Comparison of ENCODE assay signal across 1 cellular context in the genomic region with DNA sequence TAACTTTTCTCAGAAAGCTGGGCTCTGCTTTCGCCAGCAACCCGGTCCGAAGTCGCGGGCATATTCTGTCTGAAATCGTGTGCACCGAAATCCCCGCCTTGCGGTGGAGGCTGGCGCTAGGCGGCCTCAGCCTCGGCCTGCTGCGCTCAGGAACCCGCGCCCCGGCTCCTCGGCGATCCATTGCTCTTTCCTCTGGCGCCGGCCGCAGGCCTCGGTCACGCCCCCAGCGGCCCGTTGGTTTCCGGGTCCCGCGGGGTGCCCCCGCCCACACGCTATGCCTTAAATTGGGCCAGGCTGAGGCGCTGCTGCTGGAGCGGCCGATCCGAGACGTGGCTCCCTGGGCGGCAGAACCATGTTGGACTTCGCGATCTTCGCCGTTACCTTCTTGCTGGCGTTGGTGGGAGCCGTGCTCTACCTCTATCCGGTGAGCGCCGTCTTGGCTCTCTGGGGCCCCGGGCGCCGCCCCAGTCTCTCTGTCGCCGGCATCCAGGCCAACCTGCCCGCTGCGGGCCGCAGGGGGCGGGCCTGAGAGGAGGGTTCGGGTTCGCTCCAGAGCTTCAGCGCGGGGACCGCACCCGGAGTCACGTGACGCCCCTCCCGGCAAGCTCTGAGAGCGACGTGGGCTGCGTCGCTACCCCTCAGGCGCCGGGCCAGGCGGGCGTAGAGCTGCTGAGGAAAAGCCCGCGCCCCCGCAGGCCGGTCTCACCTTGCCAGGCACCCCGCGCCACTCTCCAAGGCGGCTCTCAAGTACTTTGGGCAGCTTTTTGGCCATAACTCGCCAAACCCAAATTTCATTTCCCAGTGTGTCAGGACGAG.
A peak's percentile ranks its signal among the peaks of the same experiment; 100 is the strongest.
TF ChIP-seq lines count a peak whose summit lies in the region.

A gene with protein sequence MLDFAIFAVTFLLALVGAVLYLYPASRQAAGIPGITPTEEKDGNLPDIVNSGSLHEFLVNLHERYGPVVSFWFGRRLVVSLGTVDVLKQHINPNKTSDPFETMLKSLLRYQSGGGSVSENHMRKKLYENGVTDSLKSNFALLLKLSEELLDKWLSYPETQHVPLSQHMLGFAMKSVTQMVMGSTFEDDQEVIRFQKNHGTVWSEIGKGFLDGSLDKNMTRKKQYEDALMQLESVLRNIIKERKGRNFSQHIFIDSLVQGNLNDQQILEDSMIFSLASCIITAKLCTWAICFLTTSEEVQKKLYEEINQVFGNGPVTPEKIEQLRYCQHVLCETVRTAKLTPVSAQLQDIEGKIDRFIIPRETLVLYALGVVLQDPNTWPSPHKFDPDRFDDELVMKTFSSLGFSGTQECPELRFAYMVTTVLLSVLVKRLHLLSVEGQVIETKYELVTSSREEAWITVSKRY (plus strand): TSS at position 308 of the 816 bp plus-strand sequence. CDS start 45 bp downstream, at position 353.

TF ChIP-seq in HepG2, 621 proteins besides CTCF, POLR2A, EP300 and RAD21 (continued from another document):
- peak; percentile 44; the same call in 1 of the 2 replicates for TF ChIP-seq ZNF670 (CRISPR knock-in tag; IDR thresholded peaks at IDR 0.05; ENCODE audit: borderline replicate concordance)
- TF ChIP-seq, protein P1, sequence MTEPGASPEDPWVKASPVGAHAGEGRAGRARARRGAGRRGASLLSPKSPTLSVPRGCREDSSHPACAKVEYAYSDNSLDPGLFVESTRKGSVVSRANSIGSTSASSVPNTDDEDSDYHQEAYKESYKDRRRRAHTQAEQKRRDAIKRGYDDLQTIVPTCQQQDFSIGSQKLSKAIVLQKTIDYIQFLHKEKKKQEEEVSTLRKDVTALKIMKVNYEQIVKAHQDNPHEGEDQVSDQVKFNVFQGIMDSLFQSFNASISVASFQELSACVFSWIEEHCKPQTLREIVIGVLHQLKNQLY (CRISPR knock-in tag; IDR thresholded peaks at IDR 0.05) = 0 out of 2 replicates have a peak, but pooled peaks have one; percentile 13
- TF ChIP-seq, protein P2, sequence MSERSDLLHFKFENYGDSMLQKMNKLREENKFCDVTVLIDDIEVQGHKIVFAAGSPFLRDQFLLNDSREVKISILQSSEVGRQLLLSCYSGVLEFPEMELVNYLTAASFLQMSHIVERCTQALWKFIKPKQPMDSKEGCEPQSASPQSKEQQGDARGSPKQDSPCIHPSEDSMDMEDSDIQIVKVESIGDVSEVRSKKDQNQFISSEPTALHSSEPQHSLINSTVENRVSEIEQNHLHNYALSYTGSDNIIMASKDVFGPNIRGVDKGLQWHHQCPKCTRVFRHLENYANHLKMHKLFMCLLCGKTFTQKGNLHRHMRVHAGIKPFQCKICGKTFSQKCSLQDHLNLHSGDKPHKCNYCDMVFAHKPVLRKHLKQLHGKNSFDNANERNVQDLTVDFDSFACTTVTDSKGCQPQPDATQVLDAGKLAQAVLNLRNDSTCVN (CRISPR knock-in tag; IDR thresholded peaks at IDR 0.05; ENCODE audit: borderline replicate concordance) = no peak; the same call in 1 of the 2 replicates
- no peak; the same call in 1 of the 2 replicates for TF ChIP-seq ZBTB21 (CRISPR knock-in tag; IDR thresholded peaks at IDR 0.05)
- TF ChIP-seq, protein P3, sequence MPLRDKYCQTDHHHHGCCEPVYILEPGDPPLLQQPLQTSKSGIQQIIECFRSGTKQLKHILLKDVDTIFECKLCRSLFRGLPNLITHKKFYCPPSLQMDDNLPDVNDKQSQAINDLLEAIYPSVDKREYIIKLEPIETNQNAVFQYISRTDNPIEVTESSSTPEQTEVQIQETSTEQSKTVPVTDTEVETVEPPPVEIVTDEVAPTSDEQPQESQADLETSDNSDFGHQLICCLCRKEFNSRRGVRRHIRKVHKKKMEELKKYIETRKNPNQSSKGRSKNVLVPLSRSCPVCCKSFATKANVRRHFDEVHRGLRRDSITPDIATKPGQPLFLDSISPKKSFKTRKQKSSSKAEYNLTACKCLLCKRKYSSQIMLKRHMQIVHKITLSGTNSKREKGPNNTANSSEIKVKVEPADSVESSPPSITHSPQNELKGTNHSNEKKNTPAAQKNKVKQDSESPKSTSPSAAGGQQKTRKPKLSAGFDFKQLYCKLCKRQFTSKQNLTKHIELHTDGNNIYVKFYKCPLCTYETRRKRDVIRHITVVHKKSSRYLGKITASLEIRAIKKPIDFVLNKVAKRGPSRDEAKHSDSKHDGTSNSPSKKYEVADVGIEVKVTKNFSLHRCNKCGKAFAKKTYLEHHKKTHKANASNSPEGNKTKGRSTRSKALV (CRISPR knock-in tag; IDR thresholded peaks at IDR 0.05) = peak; percentile 41
- TF ChIP-seq CEBPB (IDR thresholded peaks at IDR 0.05; ENCODE audit: borderline replicate concordance, low read depth, low read length) = no peak
- 0 out of 2 replicates have a peak, but pooled peaks have one; percentile 74 for TF ChIP-seq TP53 (CRISPR knock-in tag; conservative IDR thresholded peaks at IDR 0.05)
- TF ChIP-seq, protein P4, sequence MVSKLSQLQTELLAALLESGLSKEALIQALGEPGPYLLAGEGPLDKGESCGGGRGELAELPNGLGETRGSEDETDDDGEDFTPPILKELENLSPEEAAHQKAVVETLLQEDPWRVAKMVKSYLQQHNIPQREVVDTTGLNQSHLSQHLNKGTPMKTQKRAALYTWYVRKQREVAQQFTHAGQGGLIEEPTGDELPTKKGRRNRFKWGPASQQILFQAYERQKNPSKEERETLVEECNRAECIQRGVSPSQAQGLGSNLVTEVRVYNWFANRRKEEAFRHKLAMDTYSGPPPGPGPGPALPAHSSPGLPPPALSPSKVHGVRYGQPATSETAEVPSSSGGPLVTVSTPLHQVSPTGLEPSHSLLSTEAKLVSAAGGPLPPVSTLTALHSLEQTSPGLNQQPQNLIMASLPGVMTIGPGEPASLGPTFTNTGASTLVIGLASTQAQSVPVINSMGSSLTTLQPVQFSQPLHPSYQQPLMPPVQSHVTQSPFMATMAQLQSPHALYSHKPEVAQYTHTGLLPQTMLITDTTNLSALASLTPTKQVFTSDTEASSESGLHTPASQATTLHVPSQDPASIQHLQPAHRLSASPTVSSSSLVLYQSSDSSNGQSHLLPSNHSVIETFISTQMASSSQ (IDR thresholded peaks at IDR 0.05; ENCODE audit: low read depth) = no peak
- TF ChIP-seq, protein P4 (CRISPR knock-in tag; IDR thresholded peaks at IDR 0.05; ENCODE audit: borderline replicate concordance) = peak; percentile 74; the same call in 1 of the 2 replicates
- TF ChIP-seq ESRRA (CRISPR knock-in tag; IDR thresholded peaks at IDR 0.05; ENCODE audit: low read depth) = peak; percentile 71
- TF ChIP-seq, protein P5, sequence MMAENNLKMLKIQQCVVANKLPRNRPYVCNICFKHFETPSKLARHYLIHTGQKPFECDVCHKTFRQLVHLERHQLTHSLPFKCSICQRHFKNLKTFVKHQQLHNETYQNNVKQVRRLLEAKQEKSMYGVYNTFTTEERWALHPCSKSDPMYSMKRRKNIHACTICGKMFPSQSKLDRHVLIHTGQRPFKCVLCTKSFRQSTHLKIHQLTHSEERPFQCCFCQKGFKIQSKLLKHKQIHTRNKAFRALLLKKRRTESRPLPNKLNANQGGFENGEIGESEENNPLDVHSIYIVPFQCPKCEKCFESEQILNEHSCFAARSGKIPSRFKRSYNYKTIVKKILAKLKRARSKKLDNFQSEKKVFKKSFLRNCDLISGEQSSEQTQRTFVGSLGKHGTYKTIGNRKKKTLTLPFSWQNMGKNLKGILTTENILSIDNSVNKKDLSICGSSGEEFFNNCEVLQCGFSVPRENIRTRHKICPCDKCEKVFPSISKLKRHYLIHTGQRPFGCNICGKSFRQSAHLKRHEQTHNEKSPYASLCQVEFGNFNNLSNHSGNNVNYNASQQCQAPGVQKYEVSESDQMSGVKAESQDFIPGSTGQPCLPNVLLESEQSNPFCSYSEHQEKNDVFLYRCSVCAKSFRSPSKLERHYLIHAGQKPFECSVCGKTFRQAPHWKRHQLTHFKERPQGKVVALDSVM (CRISPR knock-in tag; IDR thresholded peaks at IDR 0.05) = peak; percentile 99
- peak; percentile 31; the same call in 1 of the 2 replicates for TF ChIP-seq ZNF543 (CRISPR knock-in tag; IDR thresholded peaks at IDR 0.05)
- TF ChIP-seq, protein P6, sequence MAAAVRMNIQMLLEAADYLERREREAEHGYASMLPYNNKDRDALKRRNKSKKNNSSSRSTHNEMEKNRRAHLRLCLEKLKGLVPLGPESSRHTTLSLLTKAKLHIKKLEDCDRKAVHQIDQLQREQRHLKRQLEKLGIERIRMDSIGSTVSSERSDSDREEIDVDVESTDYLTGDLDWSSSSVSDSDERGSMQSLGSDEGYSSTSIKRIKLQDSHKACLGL (CRISPR knock-in tag; IDR thresholded peaks at IDR 0.05) = peak; percentile 97
- peak; percentile 97 for TF ChIP-seq YEATS4 (CRISPR knock-in tag; IDR thresholded peaks at IDR 0.05; ENCODE audit: borderline replicate concordance)
- TF ChIP-seq NFIB (CRISPR knock-in tag; IDR thresholded peaks at IDR 0.05; ENCODE audit: borderline replicate concordance) = no peak
- TF ChIP-seq ZNF841 (CRISPR knock-in tag; IDR thresholded peaks at IDR 0.05; ENCODE audit: borderline replicate concordance) = no peak
